ENCODE assay signal across 26 cellular contexts in genomic region chr20:60066438-60066823, GRCh38.
"Had no signal": no experiment of that assay in that cellular context is flagged by ENCODE, and none has a peak within 500 bp of the region (broad histone marks: within the 10 kb centered on the region; RNA-seq: fewer than 3 reads in every experiment).

No MANE protein-coding gene starts in this region.

- H3K4me1 Mint-ChIP-seq: endodermal cell, nephron progenitor cell had no signal

- H3K27me3 Mint-ChIP-seq: activated CD4-positive, alpha-beta T cell treated with anti-CD3 and anti-CD28 coated beads for 36 hours; activated naive CD4-positive, alpha-beta T cell treated with anti-CD3 and anti-CD28 coated beads, Interleukin-2, amount 10 ng/mL, durations not matched to agents 7 days and 5 days; activated T-cell treated with anti-CD3 and anti-CD28 coated beads, Interleukin-2, amount 50 U/mL, for 24 hours had no signal

- H3K36me3 ChIP-seq: ascending aorta, esophagus muscularis mucosa, ovary, spleen, tibial nerve had no signal

- H3K27ac ChIP-seq: ascending aorta, esophagus muscularis mucosa, neutrophil, ovary, psoas muscle, spleen, tibial nerve had no signal

- H3K9me3 ChIP-seq: ascending aorta, esophagus muscularis mucosa, mucosa of descending colon, neutrophil, ovary, psoas muscle, spleen, tibial nerve had no signal

- H3K9me3 Mint-ChIP-seq: activated naive CD8-positive, alpha-beta T cell treated with anti-CD3 and anti-CD28 coated beads, Interleukin-2, amount 10 ng/mL, durations not matched to agents 7 days and 5 days; activated T-cell treated with anti-CD3 and anti-CD28 coated beads, Interleukin-2, amount 50 U/mL, for 24 hours had no signal

- H3K27me3 ChIP-seq: ascending aorta, neutrophil, ovary, spleen, tibial nerve had no signal

- H3K4me3 ChIP-seq: ascending aorta, esophagus muscularis mucosa, lung, mucosa of descending colon, ovary, psoas muscle, spleen, tibial nerve had no signal

- ATAC-seq: activated CD4-positive, alpha-beta T cell treated with anti-CD3 and anti-CD28 coated beads for 36 hours; mucosa of descending colon; psoas muscle had no signal

- H3K27ac Mint-ChIP-seq: activated CD4-positive, alpha-beta T cell treated with anti-CD3 and anti-CD28 coated beads for 36 hours; activated naive CD4-positive, alpha-beta T cell treated with anti-CD3 and anti-CD28 coated beads, Interleukin-2, amount 10 ng/mL, durations not matched to agents 7 days and 5 days; activated naive CD8-positive, alpha-beta T cell treated with anti-CD3 and anti-CD28 coated beads, Interleukin-2, amount 10 ng/mL, durations not matched to agents 7 days and 5 days; activated T-cell treated with anti-CD3 and anti-CD28 coated beads, Interleukin-2, amount 50 U/mL, for 24 hours; brain; endodermal cell; nephron progenitor cell had no signal

- DNase-seq: activated CD4-positive, alpha-beta T cell treated with anti-CD3 and anti-CD28 coated beads for 36 hours; activated CD4-positive, alpha-beta T cell treated with anti-CD3 and anti-CD28 coated beads, Interleukin-2, amount 50 U/mL, for 4 hours; activated CD4-positive, CD25-positive, alpha-beta regulatory T cell; activated gamma-delta T cell; activated naive CD4-positive, alpha-beta T cell treated with anti-CD3 and anti-CD28 coated beads, Interleukin-2, amount 10 ng/mL, durations not matched to agents 7 days and 5 days; activated naive CD8-positive, alpha-beta T cell treated with anti-CD3 and anti-CD28 coated beads, Interleukin-2, amount 10 ng/mL, durations not matched to agents 7 days and 5 days; activated T-cell treated with anti-CD3 and anti-CD28 coated beads, Interleukin-2, amount 50 U/mL, for 24 hours; caudate nucleus; cortex of kidney; foreskin melanocyte; hippocampal formation; kidney; mucosa of descending colon; nephron progenitor cell; ovary; psoas muscle; spleen; stimulated activated naive CD4-positive, alpha-beta T cell treated with Interleukin-2 at 50 U/mL for 16 hours; T-helper 1 cell had no signal

- H3K36me3 Mint-ChIP-seq: brain had no signal

- H3K4me3 Mint-ChIP-seq: activated CD4-positive, alpha-beta T cell treated with anti-CD3 and anti-CD28 coated beads for 36 hours; activated naive CD4-positive, alpha-beta T cell treated with anti-CD3 and anti-CD28 coated beads, Interleukin-2, amount 10 ng/mL, durations not matched to agents 7 days and 5 days; activated naive CD8-positive, alpha-beta T cell treated with anti-CD3 and anti-CD28 coated beads, Interleukin-2, amount 10 ng/mL, durations not matched to agents 7 days and 5 days; activated T-cell treated with anti-CD3 and anti-CD28 coated beads, Interleukin-2, amount 50 U/mL, for 24 hours; brain; endodermal cell; nephron progenitor cell had no signal
